Comparison of ENCODE assay signal across 12 cellular contexts in genomic region chr10:125085281-125085680, GRCh38.
DNase-seq lines count a peak whose midpoint lies in the region; ATAC-seq and TF ChIP-seq lines count a peak whose summit lies in the region.
"Had no signal": no experiment of that assay in that cellular context is flagged by ENCODE, and none has a peak within 500 bp of the region (broad histone marks: within the 10 kb centered on the region; RNA-seq: fewer than 3 reads in every experiment).

No MANE protein-coding gene starts in this region.

- H2AFZ ChIP-seq in PC-3 (ENCODE audit: low read length) (no peak overlapping the region), neural cell (ENCODE audit: low read depth, low read length) (no peak overlapping the region)

- H3K27me3 ChIP-seq in PC-3 (ENCODE audit: low read length), result no peaks in the 10 kb centered on the region
- no peaks in the 10 kb centered on the region for H3K27me3 ChIP-seq in neural cell (ENCODE audit: insufficient read depth, low read depth, low read length)

- H3K4me2 ChIP-seq in PC-3 (ENCODE audit: low read length) (peak overlapping the region; percentile 63), neural cell (ENCODE audit: low read length) (no peak overlapping the region)
- H3K4me2 ChIP-seq: KMS-11 had no signal

- H3K4me1 ChIP-seq in PC-3 (ENCODE audit: insufficient read depth, low read length), result peaks cover 28% of the 10 kb centered on the region

- POLR2A ChIA-PET in PC-3 (lab: Charles Lee; ENCODE audit: unreplicated experiment), result no interaction called here

- BruUV-seq in PC-3 (replicated peaks; lab: Mats Ljungman, UMichigan), result no TSS peak

- intact Hi-C loops in PC-3 (cut with micrococcal nuclease), result no loop called here

- no peaks in the 10 kb centered on the region for H3F3A ChIP-seq in PC-3 (ENCODE audit: low read length, unreplicated experiment)
- no peaks in the 10 kb centered on the region for H3F3A ChIP-seq in neural cell (ENCODE audit: insufficient read depth, low read length, poor library complexity, severe bottlenecking)

- peak; percentile 11; the same call in 1 of the 2 replicates for ATAC-seq in PC-3
- no peak for ATAC-seq in activated CD4-positive, CD25-positive, alpha-beta regulatory T cell treated with anti-CD3 and anti-CD28 coated beads, Interleukin-2, amount 50 U/mL, for 24 hours
- ATAC-seq in GM18520 (IDR thresholded peaks at IDR 0.05; ENCODE audit: unreplicated experiment), result no peak

- TF ChIP-seq CTCF in 22Rv1 (IDR thresholded peaks at IDR 0.05) (no peak), PC-3 (conservative IDR thresholded peaks at IDR 0.05; ENCODE audit: low read depth, low read length) (no peak), neural cell (IDR thresholded peaks at IDR 0.05; ENCODE audit: poor library complexity, severe bottlenecking) (no peak)

- H3K4me3 ChIP-seq in PC-3 (ENCODE audit: low read length) (no peak overlapping the region), neural cell (ENCODE audit: low read length) (no peak overlapping the region)

- H4K20me1 ChIP-seq in PC-3 (ENCODE audit: low read length), result no peaks in the 10 kb centered on the region
- no peaks in the 10 kb centered on the region for H4K20me1 ChIP-seq in neural cell (ENCODE audit: insufficient read depth)

- H3K9me3 ChIP-seq in PC-3 (ENCODE audit: low read length) (no peaks in the 10 kb centered on the region), neural cell (ENCODE audit: low read length) (no peaks in the 10 kb centered on the region)

- TF ChIP-seq RAD21 in neural cell (conservative IDR thresholded peaks at IDR 0.05), result no peak

- H3K79me2 ChIP-seq in PC-3 (ENCODE audit: low read length) (peaks cover 78% of the 10 kb centered on the region), neural cell (replicated peaks; ENCODE audit: insufficient read depth, low read length) (peaks cover 32% of the 10 kb centered on the region)

- H3K9ac ChIP-seq in PC-3 (ENCODE audit: low read length) (peak overlapping the region; percentile 56), neural cell (ENCODE audit: low read length) (no peak overlapping the region)
- H3K9ac ChIP-seq: KMS-11 had no signal

- CTCF ChIA-PET in PC-3 (lab: Charles Lee), result no interaction called here

- DNase-seq in PC-3 (no peak), epithelial cell of prostate (ENCODE audit: low read depth, low spot score) (no peak), H4 (ENCODE audit: low spot score) (no peak), COLO668 (lab: John Stamatoyannopoulos, UW; ENCODE audit: unreplicated experiment) (no peak)
- DNase-seq: activated CD4-positive, alpha-beta T cell treated with anti-CD3 and anti-CD28 coated beads, Interleukin-2, amount 10 ng/mL, durations not matched to agents 7 days and 5 days; activated naive CD4-positive, alpha-beta T cell treated with Interleukin-2 at 50 U/mL for 16 hours; NCI-H226 had no signal

- H3K27ac ChIP-seq in 22Rv1, result peak overlapping the region; percentile 90
- H3K27ac ChIP-seq in PC-3 (ENCODE audit: low read length), result peak overlapping the region; percentile 77
- peak overlapping the region; percentile 29 for H3K27ac ChIP-seq in epithelial cell of prostate
- peak overlapping the region; percentile 16 for H3K27ac ChIP-seq in neural cell (ENCODE audit: low read length)
- H3K27ac ChIP-seq: KMS-11 had no signal

- no peak for TF ChIP-seq EP300 in neural cell (conservative IDR thresholded peaks at IDR 0.05; ENCODE audit: poor library complexity, severe bottlenecking)

- H3K36me3 ChIP-seq in PC-3 (ENCODE audit: low read depth, low read length) (0 out of 2 replicates have a peak, but pooled peaks cover 3% of the 10 kb centered on the region), neural cell (ENCODE audit: insufficient read depth, low read length) (no peaks in the 10 kb centered on the region)

- H3K9me2 ChIP-seq in PC-3 (replicated peaks; ENCODE audit: low read length) (no peaks in the 10 kb centered on the region), neural cell (ENCODE audit: insufficient read depth, low read length) (no peaks in the 10 kb centered on the region)

TF ChIP-seq in neural cell, 6 proteins besides CTCF, POLR2A, EP300 and RAD21:
- TF ChIP-seq POLR2AphosphoS5 (IDR thresholded peaks at IDR 0.05), result peak; percentile 4
- no peak for TF ChIP-seq REST (IDR thresholded peaks at IDR 0.05; ENCODE audit: borderline replicate concordance)
- TF ChIP-seq SMC3 (conservative IDR thresholded peaks at IDR 0.05; ENCODE audit: poor library complexity), result no peak

Comparison
In these comparisons a context has a peak if more than half of its experiments do, and no peak if none do; other contexts are left out.
1. H3K27ac ChIP-seq: peak in every context shown above with its lines; median percentile 90 in 22Rv1; 77 in PC-3; 29 in epithelial cell of prostate; 16 in neural cell.